8 cellular contexts compared by ENCODE assay signal in genomic region chr5:175444905-175445456, GRCh38. TPM values are rescaled to one million over a fixed set of nuclear protein-coding genes. Genes with fewer than 3 reads are reported as not detected.
DNase-seq lines count a peak whose midpoint lies in the region; TF ChIP-seq lines count a peak whose summit lies in the region.

No MANE protein-coding gene starts in this region.

- H3K4me2 ChIP-seq in fibroblast of lung (ENCODE audit: extremely low read depth, insufficient read depth, low read length), result peak overlapping the region; percentile 82

- peak; percentile 19 for DNase-seq in NCI-H146 (lab: John Stamatoyannopoulos, UW)
- DNase-seq in NCI-H146 treated with DMSO at 0.1 percent for 48 hours (lab: John Stamatoyannopoulos, UW; ENCODE audit: unreplicated experiment), result no peak
- no peak for DNase-seq in Peyer's patch
- no peak for DNase-seq in fibroblast of lung (ENCODE audit: low read depth in 2 of 2)
- DNase-seq in substantia nigra (lab: John Stamatoyannopoulos, UW), result no peak
- DNase-seq in LoVo (ENCODE audit: low spot score), result no peak
- DNase-seq in NCI-H187 treated with DMSO at 0.1 percent for 48 hours (lab: John Stamatoyannopoulos, UW), result no peak

- H3K4me1 ChIP-seq in Peyer's patch (peaks cover 0 to 15% (median 2%) of the 10 kb centered on the region in 4 donors), fibroblast of lung (ENCODE audit: control insufficient read depth, extremely low read depth, insufficient read depth, low read length) (no peaks in the 10 kb centered on the region)

- no peaks in the 10 kb centered on the region for H3K79me2 ChIP-seq in fibroblast of lung (ENCODE audit: control insufficient read depth, insufficient read depth, low read length)

- H3K27me3 ChIP-seq in Peyer's patch, result no peaks in the 10 kb centered on the region
- H3K27me3 ChIP-seq in fibroblast of lung (ENCODE audit: control insufficient read depth, insufficient read depth, low read length), result peaks cover 6% of the 10 kb centered on the region

- no peak overlapping the region for H3K9ac ChIP-seq in fibroblast of lung (ENCODE audit: insufficient read depth, low read length)

- no peak for TF ChIP-seq CTCF in Peyer's patch (IDR thresholded peaks at IDR 0.05)
- no peak for TF ChIP-seq CTCF in fibroblast of lung (conservative IDR thresholded peaks at IDR 0.05 in 1 of 2, IDR thresholded peaks at IDR 0.05 in 1 of 2; ENCODE audit: low read depth in 1 of 2, low read length in 2 of 2)

- H3K9me3 ChIP-seq in Peyer's patch (no peaks in the 10 kb centered on the region), fibroblast of lung (ENCODE audit: control insufficient read depth, insufficient read depth, low read depth, low read length) (no peaks in the 10 kb centered on the region)

- peak overlapping the region in 3 of 4 donors; percentile 30 to 44 (median 35) for H3K4me3 ChIP-seq in Peyer's patch
- H3K4me3 ChIP-seq in fibroblast of lung (replicated peaks in 1 of 4; ENCODE audit: control extremely low read depth in 1 of 4, insufficient read depth in 1 of 4, low read depth in 3 of 4, low read length in 4 of 4), result peak overlapping the region in 2 of 4 experiments; percentile 16 to 41
- H3K4me3 ChIP-seq in skin epidermis, result peak overlapping the region in 4 of 7 experiments; percentile 6 to 35 (median 26)

- H3K27ac ChIP-seq in Peyer's patch (no peak overlapping the region), fibroblast of lung (ENCODE audit: insufficient read depth, low read length) (no peak overlapping the region), skin epidermis (no peak overlapping the region), substantia nigra (ENCODE audit: low read depth, low read length, poor library complexity, severe bottlenecking) (no peak overlapping the region)

- H3K36me3 ChIP-seq in Peyer's patch, result no peaks in the 10 kb centered on the region
- no peaks in the 10 kb centered on the region for H3K36me3 ChIP-seq in fibroblast of lung (ENCODE audit: control insufficient read depth, insufficient read depth, low read length)

- no peak for TF ChIP-seq POLR2A in Peyer's patch (IDR thresholded peaks at IDR 0.05)

- H4K20me1 ChIP-seq in fibroblast of lung (ENCODE audit: control insufficient read depth, extremely low read depth, insufficient read depth, low read length), result no peaks in the 10 kb centered on the region

- H2AFZ ChIP-seq in fibroblast of lung (ENCODE audit: low read length), result peak overlapping the region; percentile 62

RNA-seq across cellular contexts. Expression of gene DRD1, which starts 1.0 kb away (rescaled TPM):
- total RNA-seq in Peyer's patch, result under 1 TPM in 1 of 4 donors, not detected in 3; 0.13 TPM
- total RNA-seq in fibroblast of lung, result 2.0 and 2.6 TPM in 2 replicates
- polyA plus RNA-seq in fibroblast of lung, result 0.19 and 1.5 TPM in 2 replicates
- 0.06 and 0.92 TPM in 2 replicates for polyA plus RNA-seq in fibroblast of lung (2012)
- polyA minus RNA-seq in fibroblast of lung (ENCODE audit: low replicate concordance), result 0.24 and 0.37 TPM in 2 replicates

RNA-seq across cellular contexts. Expression of gene SFXN1, which starts 33.4 kb away (rescaled TPM):
- total RNA-seq in Peyer's patch, result 10 to 100 TPM; 38.0 to 85.8 (median 63.5) TPM
- total RNA-seq in fibroblast of lung, result 53.7 and 58.3 TPM in 2 replicates
- polyA plus RNA-seq in fibroblast of lung, result 125 and 150 TPM in 2 replicates
- 60.6 and 79.4 TPM in 2 replicates for polyA plus RNA-seq in fibroblast of lung (2012)
- 124 and 149 TPM in 2 replicates for polyA minus RNA-seq in fibroblast of lung (ENCODE audit: low replicate concordance)
